Comparison of ENCODE assay signal across 10 cellular contexts in genomic region chr6:113433506-113433991, GRCh38.
DNase-seq lines count a peak whose midpoint lies in the region; TF ChIP-seq lines count a peak whose summit lies in the region.
"Had no signal": no experiment of that assay in that cellular context is flagged by ENCODE, and none has a peak within 500 bp of the region (broad histone marks: within the 10 kb centered on the region; RNA-seq: fewer than 3 reads in every experiment).

No MANE protein-coding gene starts in this region.

- H3K4me3 Mint-ChIP-seq in osteocyte (ENCODE audit: unreplicated experiment): peak overlapping the region; percentile 50
- H3K4me3 Mint-ChIP-seq: CD8-positive, alpha-beta T cell had no signal

- no peak overlapping the region for H3K9ac ChIP-seq in fibroblast of lung (ENCODE audit: insufficient read depth, low read length)

- H3K79me2 ChIP-seq in fibroblast of lung (ENCODE audit: control insufficient read depth, insufficient read depth, low read length): no peaks in the 10 kb centered on the region

- H3K27me3 ChIP-seq in fibroblast of lung (ENCODE audit: control insufficient read depth, insufficient read depth, low read length): no peaks in the 10 kb centered on the region
- H3K27me3 ChIP-seq: heart right ventricle had no signal

- H2AFZ ChIP-seq in fibroblast of lung (ENCODE audit: low read length): no peak overlapping the region

- H3K36me3 ChIP-seq in fibroblast of lung (ENCODE audit: control insufficient read depth, insufficient read depth, low read length): no peaks in the 10 kb centered on the region
- H3K36me3 ChIP-seq: heart right ventricle had no signal

- H3K9me3 ChIP-seq in fibroblast of lung (ENCODE audit: control insufficient read depth, insufficient read depth, low read depth, low read length): no peaks in the 10 kb centered on the region
- H3K9me3 ChIP-seq: heart right ventricle had no signal

- H3K4me1 ChIP-seq in fibroblast of lung (ENCODE audit: control insufficient read depth, extremely low read depth, insufficient read depth, low read length): peaks cover 5% of the 10 kb centered on the region

- H3K27ac ChIP-seq in fibroblast of lung (ENCODE audit: insufficient read depth, low read length): no peak overlapping the region

- H3K36me3 Mint-ChIP-seq in osteocyte (ENCODE audit: unreplicated experiment): peaks cover 5% of the 10 kb centered on the region
- H3K36me3 Mint-ChIP-seq: CD8-positive, alpha-beta T cell had no signal

- H4K20me1 ChIP-seq in fibroblast of lung (ENCODE audit: control insufficient read depth, extremely low read depth, insufficient read depth, low read length): no peaks in the 10 kb centered on the region

- H3K27me3 Mint-ChIP-seq in osteocyte (ENCODE audit: unreplicated experiment): no peaks in the 10 kb centered on the region

- peaks cover 37% of the 10 kb centered on the region for H3K4me1 Mint-ChIP-seq in osteocyte (ENCODE audit: unreplicated experiment)

- peak; percentile 97 for DNase-seq in AG10803 (ENCODE audit: low read depth)
- DNase-seq in NOMO-1 treated with DMSO at 0.1 percent for 48 hours (lab: John Stamatoyannopoulos, UW; ENCODE audit: unreplicated experiment): peak; percentile 93
- DNase-seq in fibroblast of lung (ENCODE audit: low read depth in 2 of 2): peak; percentile 59 to 92
- DNase-seq in osteocyte (ENCODE audit: extremely low spot score, unreplicated experiment): no peak
- DNase-seq in SW 1271 (lab: John Stamatoyannopoulos, UW): no peak
- no peak for DNase-seq in activated CD4-positive, alpha-beta T cell treated with anti-CD3 and anti-CD28 coated beads for 48 hours
- no peak for DNase-seq in NCI-H146 treated with DMSO at 0.1 percent for 48 hours (lab: John Stamatoyannopoulos, UW; ENCODE audit: unreplicated experiment)
- DNase-seq in DMS53 treated with DMSO at 0.1 percent for 48 hours (lab: John Stamatoyannopoulos, UW; ENCODE audit: unreplicated experiment): no peak
- DNase-seq: CD8-positive, alpha-beta T cell had no signal

- no peaks in the 10 kb centered on the region for H3K9me3 Mint-ChIP-seq in osteocyte (ENCODE audit: unreplicated experiment)
- H3K9me3 Mint-ChIP-seq: CD8-positive, alpha-beta T cell had no signal

- H3K4me2 ChIP-seq in fibroblast of lung (ENCODE audit: extremely low read depth, insufficient read depth, low read length): peak overlapping the region; percentile 27

- TF ChIP-seq CTCF in AG10803 (conservative IDR thresholded peaks at IDR 0.05; ENCODE audit: low read length): no peak
- no peak for TF ChIP-seq CTCF in fibroblast of lung (conservative IDR thresholded peaks at IDR 0.05 in 1 of 2, IDR thresholded peaks at IDR 0.05 in 1 of 2; ENCODE audit: low read depth in 1 of 2, low read length in 2 of 2)
- TF ChIP-seq CTCF in osteocyte (IDR thresholded peaks at IDR 0.05): no peak

- H3K27ac Mint-ChIP-seq in osteocyte (ENCODE audit: unreplicated experiment): peak overlapping the region; percentile 67
- H3K27ac Mint-ChIP-seq: CD8-positive, alpha-beta T cell had no signal

- no peak overlapping the region for H3K4me3 ChIP-seq in AG10803 (ENCODE audit: low read length)
- no peak overlapping the region for H3K4me3 ChIP-seq in fibroblast of lung (replicated peaks in 1 of 4; ENCODE audit: control extremely low read depth in 1 of 4, insufficient read depth in 1 of 4, low read depth in 3 of 4, low read length in 4 of 4)
- H3K4me3 ChIP-seq: heart right ventricle had no signal

Comparison
In these comparisons a context has a peak if more than half of its experiments do, and no peak if none do; other contexts are left out.
1. DNase-seq: peak in AG10803 (single experiment), NOMO-1 treated with DMSO at 0.1 percent for 48 hours (single experiment) and fibroblast of lung (2 of 2); none in osteocyte (single experiment), SW 1271 (0 of 2), activated CD4-positive, alpha-beta T cell treated with anti-CD3 and anti-CD28 coated beads for 48 hours (single experiment), NCI-H146 treated with DMSO at 0.1 percent for 48 hours (single experiment) and DMS53 treated with DMSO at 0.1 percent for 48 hours (single experiment).